2 cellular contexts compared by ENCODE assay signal in the genomic region with DNA sequence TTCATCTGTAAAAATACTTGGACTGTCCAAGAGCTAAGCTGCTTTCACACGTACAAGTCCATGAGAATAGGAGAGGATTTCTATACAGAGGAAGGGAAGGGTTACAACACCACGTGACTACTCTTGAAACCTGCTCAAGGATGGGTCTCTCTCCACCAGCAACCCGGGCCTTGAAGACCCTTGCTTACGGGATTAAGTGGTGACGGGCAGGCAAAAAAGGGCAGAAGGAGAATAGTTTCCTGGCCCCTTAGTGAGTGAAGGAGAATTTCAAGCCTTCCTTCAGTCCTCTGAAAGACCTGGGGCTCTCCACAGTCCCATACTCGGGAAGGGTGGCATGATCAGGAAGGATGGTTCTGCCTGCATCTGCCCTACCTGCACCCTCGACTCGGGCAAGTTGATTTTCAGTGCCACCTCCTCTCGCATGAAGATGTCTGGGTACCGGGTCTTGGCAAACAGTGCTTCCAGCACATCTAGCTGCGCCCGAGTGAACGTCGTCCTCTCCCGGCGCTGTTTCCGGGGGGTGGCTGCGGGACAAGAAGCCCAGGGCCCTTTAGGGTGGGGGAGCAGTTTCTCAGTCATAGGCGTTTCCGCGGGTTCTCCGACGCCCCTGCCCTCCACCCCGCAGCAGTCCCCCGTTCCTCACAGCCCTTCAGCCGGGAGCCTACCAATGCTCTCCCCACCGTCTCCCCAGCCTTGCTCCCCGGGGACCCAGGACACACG.
TF ChIP-seq lines count a peak whose summit lies in the region.

No MANE protein-coding gene starts in this region.

TF ChIP-seq in A549, 52 proteins besides CTCF, POLR2A, EP300 and RAD21:
- TF ChIP-seq ZFP36 (IDR thresholded peaks at IDR 0.05; ENCODE audit: borderline replicate concordance, partially characterized antibody), result no peak
- TF ChIP-seq, protein P1, sequence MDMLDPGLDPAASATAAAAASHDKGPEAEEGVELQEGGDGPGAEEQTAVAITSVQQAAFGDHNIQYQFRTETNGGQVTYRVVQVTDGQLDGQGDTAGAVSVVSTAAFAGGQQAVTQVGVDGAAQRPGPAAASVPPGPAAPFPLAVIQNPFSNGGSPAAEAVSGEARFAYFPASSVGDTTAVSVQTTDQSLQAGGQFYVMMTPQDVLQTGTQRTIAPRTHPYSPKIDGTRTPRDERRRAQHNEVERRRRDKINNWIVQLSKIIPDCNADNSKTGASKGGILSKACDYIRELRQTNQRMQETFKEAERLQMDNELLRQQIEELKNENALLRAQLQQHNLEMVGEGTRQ (IDR thresholded peaks at IDR 0.05), result peak; percentile 31; the same call in 1 of the 2 replicates

TF ChIP-seq in H1, 55 proteins besides CTCF, POLR2A, EP300 and RAD21:
- peak; percentile 8 for TF ChIP-seq RNF2 (IDR thresholded peaks at IDR 0.05; ENCODE audit: borderline replicate concordance, low read depth, low read length, missing control alignments, poor library complexity, severe bottlenecking)
- no peak for TF ChIP-seq GABPA (IDR thresholded peaks at IDR 0.05; ENCODE audit: borderline replicate concordance, insufficient read depth, low read length)
- TF ChIP-seq POLR2AphosphoS5 (IDR thresholded peaks at IDR 0.05; ENCODE audit: low read depth, low read length), result peak; percentile 16; the same call in 1 of the 2 replicates
- no peak for TF ChIP-seq SUZ12 (IDR thresholded peaks at IDR 0.05; ENCODE audit: low read length)
- TF ChIP-seq, protein P2, sequence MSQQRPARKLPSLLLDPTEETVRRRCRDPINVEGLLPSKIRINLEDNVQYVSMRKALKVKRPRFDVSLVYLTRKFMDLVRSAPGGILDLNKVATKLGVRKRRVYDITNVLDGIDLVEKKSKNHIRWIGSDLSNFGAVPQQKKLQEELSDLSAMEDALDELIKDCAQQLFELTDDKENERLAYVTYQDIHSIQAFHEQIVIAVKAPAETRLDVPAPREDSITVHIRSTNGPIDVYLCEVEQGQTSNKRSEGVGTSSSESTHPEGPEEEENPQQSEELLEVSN (IDR thresholded peaks at IDR 0.05), result no peak
- no peak for TF ChIP-seq TAF1 (IDR thresholded peaks at IDR 0.05; ENCODE audit: low read depth, low read length)
- no peak for TF ChIP-seq RFX5 (IDR thresholded peaks at IDR 0.05; ENCODE audit: borderline replicate concordance, low read depth, low read length)
- TF ChIP-seq POU5F1 (IDR thresholded peaks at IDR 0.05; ENCODE audit: low read depth, low read length), result no peak
- TF ChIP-seq SIN3A (conservative IDR thresholded peaks at IDR 0.05 in 1 of 2, IDR thresholded peaks at IDR 0.05 in 1 of 2; ENCODE audit: low read depth in 1 of 2, low read length in 2 of 2), result no peak
- TF ChIP-seq CREB1 (IDR thresholded peaks at IDR 0.05), result peak; percentile 44; the same call in 1 of the 2 replicates
- TF ChIP-seq, protein P1 (IDR thresholded peaks at IDR 0.05; ENCODE audit: low read length), result peak; percentile 26; the same call in 1 of the 2 replicates
- TF ChIP-seq SAP30 (IDR thresholded peaks at IDR 0.05; ENCODE audit: insufficient read depth, insufficient replicate concordance, low read length), result no peak
- peak; percentile 46 for TF ChIP-seq CTBP2 (IDR thresholded peaks at IDR 0.05; ENCODE audit: borderline replicate concordance, insufficient read depth, insufficient read length, low read length)
- TF ChIP-seq NRF1 (IDR thresholded peaks at IDR 0.05; ENCODE audit: low read depth, low read length), result no peak
- TF ChIP-seq ASH2L (IDR thresholded peaks at IDR 0.05; ENCODE audit: low read length), result no peak
- TF ChIP-seq HDAC2 (IDR thresholded peaks at IDR 0.05; ENCODE audit: borderline replicate concordance in 1 of 2, low read depth in 2 of 2, low read length in 2 of 2), result no peak
- TF ChIP-seq CEBPB (IDR thresholded peaks at IDR 0.05; ENCODE audit: low read depth, low read length), result no peak
- TF ChIP-seq RXRA (IDR thresholded peaks at IDR 0.05; ENCODE audit: insufficient read depth, low read depth, low read length), result no peak
